In the genomic region with DNA sequence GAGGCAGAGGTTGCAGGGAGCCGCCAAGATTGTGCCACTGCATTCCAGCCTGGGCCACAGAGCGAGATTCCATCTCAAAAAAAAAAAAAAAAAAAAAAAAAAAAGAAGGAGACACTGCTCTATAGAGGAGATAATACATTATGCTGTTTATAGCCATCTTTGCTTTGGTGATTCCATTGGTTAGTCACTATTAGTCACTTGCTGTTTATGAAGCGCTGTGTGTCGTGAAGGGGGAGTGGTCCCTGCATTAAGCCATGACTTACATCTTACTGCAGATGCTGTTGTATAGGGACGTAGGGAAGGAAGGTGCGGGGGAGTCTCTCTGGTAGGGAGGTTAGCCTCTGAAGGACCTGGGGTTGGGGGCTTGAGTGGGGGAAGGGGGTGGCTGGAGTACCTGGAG, we compare ENCODE assay signal across 17 cellular contexts. TPM values are rescaled to one million over a fixed set of nuclear protein-coding genes. Genes with fewer than 3 reads are reported as not detected.
DNase-seq lines count a peak whose midpoint lies in the region; ATAC-seq, FAIRE-seq and TF ChIP-seq lines count a peak whose summit lies in the region.
"Had no signal": no experiment of that assay in that cellular context is flagged by ENCODE, and none has a peak within 500 bp of the region (broad histone marks: within the 10 kb centered on the region; RNA-seq: fewer than 3 reads in every experiment).

No MANE protein-coding gene starts in this region.

- H3K9me3 ChIP-seq in IMR-90 (ENCODE audit: control insufficient read depth, insufficient read depth, low read length) (peaks cover 2% of the 10 kb centered on the region; the same call in 1 of the 2 replicates), trophoblast cell (ENCODE audit: insufficient read depth, low read depth, low read length) (peaks cover 2% of the 10 kb centered on the region), smooth muscle cell (replicated peaks; ENCODE audit: low read depth) (no peaks in the 10 kb centered on the region)
- H3K9me3 ChIP-seq: HAP-1 had no signal

- TF ChIP-seq CTCF in IMR-90 (conservative IDR thresholded peaks at IDR 0.05; ENCODE audit: low read depth, low read length) (no peak), bronchial epithelial cell (IDR thresholded peaks at IDR 0.05; ENCODE audit: insufficient read depth, low read length, severe bottlenecking) (no peak), smooth muscle cell (IDR thresholded peaks at IDR 0.05; ENCODE audit: borderline replicate concordance, insufficient read depth, poor library complexity, severe bottlenecking) (no peak)

- no peak overlapping the region for H2BK12ac ChIP-seq in trophoblast cell (ENCODE audit: low read length)

- H2AFZ ChIP-seq in IMR-90 (replicated peaks; ENCODE audit: low read length, poor library complexity) (no peak overlapping the region), trophoblast cell (ENCODE audit: insufficient read depth, low read length, poor library complexity) (no peak overlapping the region), smooth muscle cell (ENCODE audit: low read depth) (no peak overlapping the region)

- no peaks in the 10 kb centered on the region for H3F3A ChIP-seq in smooth muscle cell (ENCODE audit: low read depth)

- no peak overlapping the region for H3K4me2 ChIP-seq in IMR-90 (ENCODE audit: low read depth, low read length)
- H3K4me2 ChIP-seq in trophoblast cell (ENCODE audit: low read length), result no peak overlapping the region
- no peak overlapping the region for H3K4me2 ChIP-seq in smooth muscle cell

- H3K4me3 ChIP-seq in IMR-90 (ENCODE audit: insufficient read depth, low read depth, low read length) (no peak overlapping the region), bronchial epithelial cell (ENCODE audit: low read depth, low read length) (no peak overlapping the region), trophoblast cell (ENCODE audit: low read depth, low read length) (no peak overlapping the region), smooth muscle cell (no peak overlapping the region)
- H3K4me3 ChIP-seq: HAP-1, K562 had no signal

- FAIRE-seq in bronchial epithelial cell (lab: Jason Lieb, UNC), result no peak
- FAIRE-seq: K562 had no signal

- no peak overlapping the region for H3K27ac ChIP-seq in IMR-90 (ENCODE audit: insufficient read depth, low read length)
- no peak overlapping the region for H3K27ac ChIP-seq in trophoblast cell (ENCODE audit: low read depth, low read length)
- H3K27ac ChIP-seq in smooth muscle cell (ENCODE audit: low read depth), result no peak overlapping the region
- H3K27ac ChIP-seq: 22Rv1, C4-2B, HL-60 had no signal

- H3K9ac ChIP-seq in IMR-90 (ENCODE audit: low read depth, low read length), result no peak overlapping the region
- no peak overlapping the region for H3K9ac ChIP-seq in trophoblast cell (ENCODE audit: low read length)
- no peak overlapping the region for H3K9ac ChIP-seq in smooth muscle cell (ENCODE audit: low read depth)

- no TSS peak for BruUV-seq in IMR-90 (replicated peaks; lab: Mats Ljungman, UMichigan)

- no peak overlapping the region for H3K4ac ChIP-seq in IMR-90 (ENCODE audit: low read depth, low read length)
- no peak overlapping the region for H3K4ac ChIP-seq in trophoblast cell (ENCODE audit: low read depth, low read length)

- H2AK5ac ChIP-seq in IMR-90 (ENCODE audit: low read depth, low read length) (no peak overlapping the region), trophoblast cell (ENCODE audit: low read length) (no peak overlapping the region)

- peaks cover 2 to 5% of the 10 kb centered on the region in 2 donors for H3K9me3 Mint-ChIP-seq in effector memory CD8-positive, alpha-beta T cell

- TF ChIP-seq POLR2A in IMR-90 (IDR thresholded peaks at IDR 0.05; ENCODE audit: low read depth, low read length), result no peak

- H4K8ac ChIP-seq in IMR-90 (ENCODE audit: low read depth in 2 of 2, low read length in 2 of 2), result no peak overlapping the region
- H4K8ac ChIP-seq in trophoblast cell (ENCODE audit: low read depth, low read length), result no peak overlapping the region

- H3K56ac ChIP-seq in IMR-90 (ENCODE audit: extremely low read depth, insufficient read depth, low read length), result no peak overlapping the region

- H4K5ac ChIP-seq in IMR-90 (ENCODE audit: low read depth, low read length), result no peak overlapping the region

- CTCF ChIA-PET in IMR-90 (lab: Yijun Ruan, JAX), result interaction anchor here (0.6 kb wide), 1 partner anchor 71 kb away, joined by 5 read pairs; no protein-coding TSS in a partner anchor

- peak; percentile 3 for DNase-seq in DMS53 (lab: John Stamatoyannopoulos, UW)
- no peak for DNase-seq in DMS53 treated with DMSO at 0.1 percent for 48 hours (lab: John Stamatoyannopoulos, UW; ENCODE audit: unreplicated experiment)
- DNase-seq in IMR-90, result peak; percentile 91
- peak; percentile 37 for DNase-seq in bronchial epithelial cell (ENCODE audit: low read depth)
- peak; percentile 40 to 62 for DNase-seq in trophoblast cell
- DNase-seq in smooth muscle cell (lab: John Stamatoyannopoulos, UW; ENCODE audit: unreplicated experiment), result no peak
- DNase-seq in hippocampal formation (lab: John Stamatoyannopoulos, UW), result no peak
- no peak for DNase-seq in effector memory CD8-positive, alpha-beta T cell
- DNase-seq: NCI-H1436 treated with DMSO at 0.1 percent for 48 hours, NCI-H2029 treated with DMSO at 0.1 percent for 48 hours, NCI-H524, RPMI8226 had no signal

- H3K18ac ChIP-seq in IMR-90 (ENCODE audit: low read depth, low read length) (no peak overlapping the region), trophoblast cell (ENCODE audit: low read length) (no peak overlapping the region)

- in situ Hi-C loops in IMR-90 (cut with MboI; ENCODE audit: low sequenced_read_pairs), result no loop called here

- intact Hi-C loops in IMR-90 (cut with micrococcal nuclease), result no loop called here

- dilution Hi-C loops in IMR-90 (cut with HindIII; ENCODE audit: low sequenced_read_pairs, unreplicated experiment), result no loop called here

- TF ChIP-seq RAD21 in IMR-90 (IDR thresholded peaks at IDR 0.05; ENCODE audit: low read length), result no peak

- H3K79me2 ChIP-seq in trophoblast cell (ENCODE audit: control insufficient read depth, insufficient read depth, low read length, poor library complexity) (no peaks in the 10 kb centered on the region), smooth muscle cell (ENCODE audit: low read depth) (peaks cover 25% of the 10 kb centered on the region)

- H3K14ac ChIP-seq in IMR-90 (replicated peaks; ENCODE audit: low read depth, low read length) (no peak overlapping the region), trophoblast cell (ENCODE audit: low read length) (no peak overlapping the region)

- H4K91ac ChIP-seq in IMR-90 (ENCODE audit: insufficient read depth, low read depth, low read length) (no peak overlapping the region), trophoblast cell (ENCODE audit: low read depth, low read length) (no peak overlapping the region)

- H3K27ac Mint-ChIP-seq in effector memory CD8-positive, alpha-beta T cell, result no peak overlapping the region

- H3K4me1 ChIP-seq in IMR-90 (ENCODE audit: control insufficient read depth, insufficient read depth, low read length) (peaks cover 7% of the 10 kb centered on the region), trophoblast cell (ENCODE audit: control insufficient read depth in 1 of 2, insufficient read depth in 2 of 2, low read length in 2 of 2) (no peaks in the 10 kb centered on the region), smooth muscle cell (ENCODE audit: low read depth) (no peaks in the 10 kb centered on the region)

- 80% methylated on average over 1 of the region's 6 CpGs; no CpG with 5 or more reads in 1 of the 2 experiments for WGBS in IMR-90 (ENCODE audit: extremely low coverage in 2 of 2, insufficient read length in 1 of 2), 2 experiments
- whole genome bisulfite sequencing in trophoblast cell (ENCODE audit: extremely low coverage, insufficient coverage, insufficient read length), result no CpG with 5 or more reads among the region's 6 CpGs
- 46% methylated on average over 6 of the region's 6 CpGs for WGBS in smooth muscle cell (ENCODE audit: low lambda C conversion rate)

- H3K23ac ChIP-seq in IMR-90 (ENCODE audit: low read depth, low read length), result no peak overlapping the region
- H3K23ac ChIP-seq in trophoblast cell (ENCODE audit: low read length), result no peak overlapping the region

- H3K27me3 Mint-ChIP-seq in effector memory CD8-positive, alpha-beta T cell, result peaks cover 7 to 21% of the 10 kb centered on the region in 2 donors

- H4K20me1 ChIP-seq in IMR-90 (ENCODE audit: insufficient read depth, low read length), result no peaks in the 10 kb centered on the region
- H4K20me1 ChIP-seq in smooth muscle cell (ENCODE audit: low read depth), result peaks cover 3% of the 10 kb centered on the region

- ATAC-seq in IMR-90 (ENCODE audit: low read depth), result peak; percentile 91
- no peak for ATAC-seq in effector memory CD8-positive, alpha-beta T cell (replicated peaks)
- ATAC-seq: K562 had no signal

- H2BK5ac ChIP-seq in IMR-90 (ENCODE audit: low read depth, low read length, poor library complexity, severe bottlenecking) (no peak overlapping the region), trophoblast cell (ENCODE audit: low read depth, low read length, poor library complexity) (no peak overlapping the region)

- no peak overlapping the region for H4K12ac ChIP-seq in trophoblast cell (ENCODE audit: low read depth, low read length)

- H3K4me3 Mint-ChIP-seq in effector memory CD8-positive, alpha-beta T cell, result no peak overlapping the region

- no peaks in the 10 kb centered on the region for H3K4me1 Mint-ChIP-seq in effector memory CD8-positive, alpha-beta T cell (ENCODE audit: low read depth in 2 of 2)

- H3K79me1 ChIP-seq in IMR-90 (ENCODE audit: low read depth in 1 of 2, low read length in 2 of 2), result peaks cover 0 to 2% of the 10 kb centered on the region in 2 experiments; a peak in 1 of 4 replicates
- no peaks in the 10 kb centered on the region for H3K79me1 ChIP-seq in trophoblast cell (ENCODE audit: low read length)

- H2BK15ac ChIP-seq in IMR-90 (ENCODE audit: low read depth, low read length), result no peak overlapping the region

- H3K36me3 ChIP-seq in IMR-90 (ENCODE audit: control insufficient read depth, insufficient read depth, low read length) (no peaks in the 10 kb centered on the region), bronchial epithelial cell (ENCODE audit: control insufficient read depth, insufficient read depth, low read length) (no peaks in the 10 kb centered on the region), trophoblast cell (ENCODE audit: control insufficient read depth in 1 of 2, insufficient read depth in 2 of 2, low read length in 2 of 2) (no peaks in the 10 kb centered on the region), smooth muscle cell (ENCODE audit: low read depth) (no peaks in the 10 kb centered on the region)

- H2AK9ac ChIP-seq in IMR-90 (replicated peaks; ENCODE audit: low read depth, low read length, poor library complexity), result no peak overlapping the region

- H2BK120ac ChIP-seq in IMR-90 (ENCODE audit: low read depth, low read length), result no peak overlapping the region
- no peak overlapping the region for H2BK120ac ChIP-seq in trophoblast cell (ENCODE audit: insufficient read depth, low read length, poor library complexity)

- no peak overlapping the region for H2BK20ac ChIP-seq in IMR-90 (ENCODE audit: low read depth, low read length)

- H3K27me3 ChIP-seq in IMR-90 (ENCODE audit: control insufficient read depth, insufficient read depth, low read length) (no peaks in the 10 kb centered on the region), bronchial epithelial cell (ENCODE audit: control insufficient read depth, insufficient read depth, low read length) (no peaks in the 10 kb centered on the region), trophoblast cell (ENCODE audit: insufficient read depth, low read length) (no peaks in the 10 kb centered on the region), smooth muscle cell (ENCODE audit: low read depth) (no peaks in the 10 kb centered on the region)

- POLR2A ChIA-PET in IMR-90 (lab: Charles Lee; ENCODE audit: unreplicated experiment), result no interaction called here

- no peaks in the 10 kb centered on the region for H3K36me3 Mint-ChIP-seq in effector memory CD8-positive, alpha-beta T cell (ENCODE audit: insufficient read depth)

- peaks cover 3% of the 10 kb centered on the region; the same call in 1 of the 2 replicates for H3K9me1 ChIP-seq in IMR-90 (ENCODE audit: insufficient read depth, low read length)

RNA-seq across cellular contexts. Expression of a gene that starts 48.3 kb away (rescaled TPM):
- total RNA-seq in IMR-90 (2012; rRNA removed), result 1.1 and 2.0 TPM in 2 replicates
- polyA plus RNA-seq in IMR-90 (2012; rRNA removed), result 1.0 and 1.3 TPM in 2 replicates
- polyA plus RNA-seq in IMR-90 (2012; cell fraction: cytosol; rRNA removed), result 0.58 and 0.60 TPM in 2 replicates
- polyA plus RNA-seq in IMR-90 (2012; cell fraction: nucleus; rRNA removed; ENCODE audit: low replicate concordance), result 0.52 and 0.96 TPM in 2 replicates
- total RNA-seq in bronchial epithelial cell, result under 0.01 TPM in 2 replicates
- polyA plus RNA-seq in trophoblast cell (2013), result 4.4 and 4.7 TPM in 2 replicates
- 5.5 and 8.6 TPM in 2 replicates for total RNA-seq in smooth muscle cell
- polyA plus RNA-seq in smooth muscle cell, result 7.0 and 11.6 TPM in 2 replicates
- total RNA-seq: K562 had no signal
- polyA plus RNA-seq: K562 had no signal

Comparison
In these comparisons a context has a peak if more than half of its experiments do, and no peak if none do; other contexts are left out.
1. DNase-seq: peak in DMS53 (single experiment), IMR-90 (single experiment), bronchial epithelial cell (single experiment) and trophoblast cell (2 of 2); none in DMS53 treated with DMSO at 0.1 percent for 48 hours (single experiment), smooth muscle cell (single experiment), hippocampal formation (0 of 2) and effector memory CD8-positive, alpha-beta T cell (0 of 3).